2 cellular contexts compared by ENCODE assay signal in genomic region chr12:30756074-30756473, GRCh38.
TF ChIP-seq lines count a peak whose summit lies in the region.

No MANE protein-coding gene starts in this region.

TF ChIP-seq in HCT116, 20 proteins besides CTCF, POLR2A, EP300 and RAD21:
- TF ChIP-seq TCF7L2 (IDR thresholded peaks at IDR 0.05; ENCODE audit: borderline replicate concordance, extremely low read depth, insufficient read depth, insufficient read length) (no peak), ATF3 (IDR thresholded peaks at IDR 0.05) (no peak), ELF1 (IDR thresholded peaks at IDR 0.05; ENCODE audit: borderline replicate concordance, low read depth) (no peak), JUND (IDR thresholded peaks at IDR 0.05) (no peak), ZFX (IDR thresholded peaks at IDR 0.05) (no peak), SP1 (IDR thresholded peaks at IDR 0.05; ENCODE audit: low read depth) (no peak), CBX3 (IDR thresholded peaks at IDR 0.05; ENCODE audit: low read depth) (no peak), ZBTB33 (IDR thresholded peaks at IDR 0.05; ENCODE audit: extremely low read depth, insufficient replicate concordance, low read length) (no peak), EGR1 (IDR thresholded peaks at IDR 0.05; ENCODE audit: low read depth) (no peak), EZH2 (IDR thresholded peaks at IDR 0.05) (no peak), YY1 (IDR thresholded peaks at IDR 0.05; ENCODE audit: extremely low read depth, insufficient replicate concordance, low read depth, low read length) (no peak), EZH2phosphoT487 (IDR thresholded peaks at IDR 0.05; ENCODE audit: borderline replicate concordance) (no peak), FOSL1 (IDR thresholded peaks at IDR 0.05; ENCODE audit: low read depth) (no peak), POLR2AphosphoS5 (IDR thresholded peaks at IDR 0.05; ENCODE audit: low read depth, low read length) (no peak), CEBPB (IDR thresholded peaks at IDR 0.05; ENCODE audit: low read depth) (no peak), MAX (IDR thresholded peaks at IDR 0.05) (no peak)

TF ChIP-seq in SK-N-SH, 30 proteins besides CTCF, POLR2A, EP300 and RAD21:
- TF ChIP-seq ZBTB33 (IDR thresholded peaks at IDR 0.05; ENCODE audit: borderline replicate concordance, low read depth) (no peak), FOSL2 (IDR thresholded peaks at IDR 0.05; ENCODE audit: borderline replicate concordance, low read depth) (no peak), RCOR1 (IDR thresholded peaks at IDR 0.05; ENCODE audit: low read length) (no peak), TEAD4 (IDR thresholded peaks at IDR 0.05; ENCODE audit: borderline replicate concordance, insufficient read depth) (no peak), RFX5 (IDR thresholded peaks at IDR 0.05; ENCODE audit: low read length) (no peak), GATA2 (CRISPR knock-in tag; IDR thresholded peaks at IDR 0.05) (no peak), ELF1 (IDR thresholded peaks at IDR 0.05) (no peak), FOXJ3 (CRISPR knock-in tag; IDR thresholded peaks at IDR 0.05) (no peak), TAF1 (IDR thresholded peaks at IDR 0.05; ENCODE audit: borderline replicate concordance, low read depth, low read length) (no peak), IRF3 (IDR thresholded peaks at IDR 0.05; ENCODE audit: low read depth, low read length) (no peak), FOXM1 (IDR thresholded peaks at IDR 0.05; ENCODE audit: low read depth) (no peak), NFIC (IDR thresholded peaks at IDR 0.05; ENCODE audit: borderline replicate concordance) (no peak), SMC3 (IDR thresholded peaks at IDR 0.05; ENCODE audit: low read depth, low read length) (no peak), YY1 (IDR thresholded peaks at IDR 0.05; ENCODE audit: low read depth) (no peak), REST (IDR thresholded peaks at IDR 0.05; ENCODE audit: low read depth, low read length) (no peak)
